ENCODE assay signal across 24 cellular contexts in genomic region chr15:78676424-78677110, GRCh38. TPM values are rescaled to one million over a fixed set of nuclear protein-coding genes. Genes with fewer than 3 reads are reported as not detected.
"Had no signal": no experiment of that assay in that cellular context is flagged by ENCODE, and none has a peak within 500 bp of the region (broad histone marks: within the 10 kb centered on the region; RNA-seq: fewer than 3 reads in every experiment).

No MANE protein-coding gene starts in this region.

- H3K9me3 ChIP-seq: left lung, prostate gland, upper lobe of left lung had no signal

- H3K4me1 Mint-ChIP-seq: naive thymus-derived CD8-positive, alpha-beta T cell had no signal

- H3K4me3 ChIP-seq: left lung, prostate gland, upper lobe of left lung had no signal

- H3K4me1 ChIP-seq: left lung, prostate gland, upper lobe of left lung had no signal

- H3K36me3 ChIP-seq: left lung, prostate gland, upper lobe of left lung had no signal

- H3K27ac ChIP-seq: left lung, prostate gland, upper lobe of left lung had no signal

- H3K36me3 Mint-ChIP-seq: activated CD4-positive, alpha-beta memory T cell treated with anti-CD3 and anti-CD28 coated beads for 36 hours; activated naive CD8-positive, alpha-beta T cell treated with anti-CD3 and anti-CD28 coated beads, Interleukin-2, amount 10 ng/mL, durations not matched to agents 7 days and 5 days; mesothelial cell of epicardium; naive thymus-derived CD8-positive, alpha-beta T cell had no signal

- H3K4me3 Mint-ChIP-seq: activated CD4-positive, alpha-beta memory T cell treated with anti-CD3 and anti-CD28 coated beads for 36 hours; activated naive CD8-positive, alpha-beta T cell treated with anti-CD3 and anti-CD28 coated beads, Interleukin-2, amount 10 ng/mL, durations not matched to agents 7 days and 5 days; dendritic cell treated with granulocyte-macrophage colony-stimulating factor and Interleukin-4, amounts not matched to agents 40 ng/mL and 50 ng/mL, for 4 days; mesothelial cell of epicardium; naive thymus-derived CD8-positive, alpha-beta T cell; T-helper 1 cell treated with Interleukin-12 subunit alpha and Interleukin-12 subunit beta and Interleukin-4 antibody, amounts not matched to agents 30 μg/mL and 1 μg/mL, for 36 hours had no signal

- H3K27me3 ChIP-seq: left lung, upper lobe of left lung had no signal

- FAIRE-seq: bronchial epithelial cell had no signal

- H3K27me3 Mint-ChIP-seq: activated CD4-positive, alpha-beta memory T cell treated with anti-CD3 and anti-CD28 coated beads for 36 hours; activated naive CD8-positive, alpha-beta T cell treated with anti-CD3 and anti-CD28 coated beads, Interleukin-2, amount 10 ng/mL, durations not matched to agents 7 days and 5 days; dendritic cell treated with granulocyte-macrophage colony-stimulating factor and Interleukin-4, amounts not matched to agents 40 ng/mL and 50 ng/mL, for 4 days; naive thymus-derived CD8-positive, alpha-beta T cell had no signal

- DNase-seq: activated CD4-positive, alpha-beta memory T cell treated with anti-CD3 and anti-CD28 coated beads for 36 hours; activated CD4-positive, alpha-beta T cell treated with anti-CD3 and anti-CD28 coated beads for 48 hours; activated naive CD4-positive, alpha-beta T cell treated with Interleukin-2 at 50 U/mL for 16 hours; activated naive CD8-positive, alpha-beta T cell treated with anti-CD3 and anti-CD28 coated beads, Interleukin-2, amount 10 ng/mL, durations not matched to agents 7 days and 5 days; amniotic stem cell; effector CD4-positive, alpha-beta T cell; erythroblast; foreskin fibroblast; kidney glomerular epithelial cell; left lung; naive thymus-derived CD8-positive, alpha-beta T cell; stimulated activated CD4-positive, alpha-beta T cell treated with anti-CD3 and anti-CD28 coated beads, Interleukin-12 subunit alpha, Interleukin-12 subunit beta, amount 100 ng/mL, for 4 hours; stimulated activated CD4-positive, alpha-beta T cell treated with anti-CD3 and anti-CD28 coated beads, Interleukin-4, amount 100 ng/mL, for 4 hours; stimulated activated naive CD8-positive, alpha-beta T cell treated with anti-CD3 and anti-CD28 coated beads, Interleukin-15, Interleukin-2, amounts not matched to agents 100 U/mL and 50 U/mL, for 24 hours had no signal

- H3K27ac Mint-ChIP-seq: activated CD4-positive, alpha-beta memory T cell treated with anti-CD3 and anti-CD28 coated beads for 36 hours; dendritic cell treated with granulocyte-macrophage colony-stimulating factor and Interleukin-4, amounts not matched to agents 40 ng/mL and 50 ng/mL, for 4 days; mesothelial cell of epicardium; T-helper 1 cell treated with Interleukin-12 subunit alpha and Interleukin-12 subunit beta and Interleukin-4 antibody, amounts not matched to agents 30 μg/mL and 1 μg/mL, for 36 hours had no signal

- ATAC-seq: left lung; naive thymus-derived CD8-positive, alpha-beta T cell; stimulated activated naive CD8-positive, alpha-beta T cell treated with anti-CD3 and anti-CD28 coated beads, Interleukin-15, Interleukin-2, amounts not matched to agents 100 U/mL and 50 U/mL, for 24 hours had no signal

- H3K9me3 Mint-ChIP-seq: activated CD4-positive, alpha-beta memory T cell treated with anti-CD3 and anti-CD28 coated beads for 36 hours; activated naive CD8-positive, alpha-beta T cell treated with anti-CD3 and anti-CD28 coated beads, Interleukin-2, amount 10 ng/mL, durations not matched to agents 7 days and 5 days; mesothelial cell of epicardium; naive thymus-derived CD8-positive, alpha-beta T cell; T-helper 1 cell treated with Interleukin-12 subunit alpha and Interleukin-12 subunit beta and Interleukin-4 antibody, amounts not matched to agents 30 μg/mL and 1 μg/mL, for 36 hours had no signal

RNA-seq across cellular contexts. Expression of gene CHRNB4, which starts 35.6 kb away (rescaled TPM):
- total RNA-seq: activated CD4-positive, alpha-beta memory T cell treated with anti-CD3 and anti-CD28 coated beads for 36 hours; activated naive CD8-positive, alpha-beta T cell treated with anti-CD3 and anti-CD28 coated beads, Interleukin-2, amount 10 ng/mL, durations not matched to agents 7 days and 5 days; bronchial epithelial cell; fibroblast of lung; left lung; lung microvascular endothelial cell; naive thymus-derived CD8-positive, alpha-beta T cell; osteocyte; subcutaneous adipose tissue; upper lobe of left lung had no signal

RNA-seq across cellular contexts. Expression of gene CHRNA3, which starts 55.8 kb away (rescaled TPM):
- total RNA-seq: activated CD4-positive, alpha-beta memory T cell treated with anti-CD3 and anti-CD28 coated beads for 36 hours; activated naive CD8-positive, alpha-beta T cell treated with anti-CD3 and anti-CD28 coated beads, Interleukin-2, amount 10 ng/mL, durations not matched to agents 7 days and 5 days; bronchial epithelial cell; fibroblast of lung; lung microvascular endothelial cell; naive thymus-derived CD8-positive, alpha-beta T cell; subcutaneous adipose tissue had no signal
